Comparison of ENCODE assay signal across 18 cellular contexts in the genomic region with DNA sequence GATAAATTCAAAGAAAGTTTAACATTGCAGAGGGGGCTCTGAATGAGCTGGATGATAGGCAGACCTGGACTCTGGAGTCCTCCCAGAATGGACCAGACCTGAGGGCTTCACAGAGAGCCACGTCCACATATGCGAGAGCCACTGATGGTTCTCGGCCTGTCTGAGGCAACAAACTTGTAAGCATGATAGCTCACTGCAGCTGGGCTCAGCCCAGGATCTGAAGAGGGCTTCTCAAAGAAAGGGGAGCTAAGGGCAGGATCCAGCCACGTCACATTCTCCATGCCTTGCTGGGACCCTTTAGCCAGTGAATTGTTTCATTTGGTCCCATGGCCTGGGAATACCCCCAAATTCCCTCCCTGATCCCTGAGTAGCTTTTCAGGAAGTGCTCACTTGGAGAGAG.
DNase-seq lines count a peak whose midpoint lies in the region; ATAC-seq, FAIRE-seq and TF ChIP-seq lines count a peak whose summit lies in the region.
"Had no signal": no experiment of that assay in that cellular context is flagged by ENCODE, and none has a peak within 500 bp of the region (broad histone marks: within the 10 kb centered on the region; RNA-seq: fewer than 3 reads in every experiment).

No MANE protein-coding gene starts in this region.

- H4K20me1 ChIP-seq in OCI-LY1 (ENCODE audit: insufficient read depth, low read length) (no peaks in the 10 kb centered on the region), GM12878 (ENCODE audit: control insufficient read depth, insufficient read depth) (no peaks in the 10 kb centered on the region), HepG2 (ENCODE audit: insufficient read depth, low read length) (no peaks in the 10 kb centered on the region)

- SMC1A ChIA-PET in GM12878 (lab: Charles Lee; ENCODE audit: uncharacterized antibody, unreplicated experiment) = interaction anchor here (0.7 to 1.4 kb wide), 4 partner anchors 10 to 72 kb away, joined by 3 to 6 read pairs (median 3); no protein-coding TSS in a partner anchor

- CTCF ChIA-PET in activated CD4-positive, alpha-beta T cell treated with anti-CD3 and anti-CD28 coated beads, Interleukin-2, amount 10 ng/mL, durations not matched to agents 7 days and 5 days (lab: Charles Lee) = interaction anchor here (0.9 to 1.2 kb wide), 2 partner anchors 10 to 18 kb away, joined by 3 read pairs; no protein-coding TSS in a partner anchor
- CTCF ChIA-PET in GM12878 (lab: Yijun Ruan, JAX) (no interaction called here), HepG2 (lab: Yijun Ruan, JAX; ENCODE audit: low intra/inter-chr PET ratio, low total read pairs) (no interaction called here)

- no peaks in the 10 kb centered on the region for H3K9me3 Mint-ChIP-seq in activated CD4-positive, alpha-beta T cell treated with anti-CD3 and anti-CD28 coated beads, Interleukin-2, amount 10 ng/mL, durations not matched to agents 24 days and 14 days
- no peaks in the 10 kb centered on the region for H3K9me3 Mint-ChIP-seq in activated CD4-positive, alpha-beta T cell treated with anti-CD3 and anti-CD28 coated beads, Interleukin-2, amount 10 ng/mL, durations not matched to agents 7 days and 5 days
- peaks cover 18% of the 10 kb centered on the region for H3K9me3 Mint-ChIP-seq in nephron progenitor cell
- H3K9me3 Mint-ChIP-seq: CD4-positive, alpha-beta T cell had no signal

- H3K36me3 ChIP-seq in OCI-LY1 (ENCODE audit: insufficient read depth, low read length) (peaks cover 32% of the 10 kb centered on the region), GM12878 (ENCODE audit: control insufficient read depth in 2 of 2, insufficient read depth in 2 of 2, low read length in 1 of 2) (peaks cover 4 to 13% of the 10 kb centered on the region in 2 experiments), HepG2 (replicated peaks in 1 of 2; ENCODE audit: control insufficient read depth in 1 of 2, insufficient read depth in 2 of 2, low read length in 2 of 2) (peaks cover 0 to 10% of the 10 kb centered on the region in 2 experiments; a peak in 2 of 5 replicates)

- TF ChIP-seq RAD21 in GM12878 (IDR thresholded peaks at IDR 0.05; ENCODE audit: insufficient read depth, low read depth, low read length) (no peak), HepG2 (CRISPR knock-in tag; IDR thresholded peaks at IDR 0.05) (no peak)

- DNase-seq in activated CD4-positive, alpha-beta T cell treated with anti-CD3 and anti-CD28 coated beads, Interleukin-2, amount 10 ng/mL, durations not matched to agents 24 days and 14 days = peak; percentile 53
- no peak for DNase-seq in activated CD4-positive, alpha-beta T cell treated with anti-CD3 and anti-CD28 coated beads, Interleukin-2, amount 10 ng/mL, durations not matched to agents 7 days and 5 days
- DNase-seq in GM12878 (ENCODE audit: low read depth, low spot score) = no peak
- no peak for DNase-seq in urothelium cell line (ENCODE audit: low spot score)
- DNase-seq in nephron progenitor cell = no peak
- DNase-seq in HepG2 (ENCODE audit: low spot score) = no peak
- DNase-seq: AML-193; CD4-positive, alpha-beta T cell; DMS153; DMS79; GF-D8 had no signal

- FAIRE-seq in GM12878 (lab: Jason Lieb, UNC) (no peak), urothelium cell line (lab: Jason Lieb, UNC) (peak; percentile 63), HepG2 (lab: Jason Lieb, UNC) (no peak)
- FAIRE-seq: A549, H54 had no signal

- peak overlapping the region; percentile 41; the same call in 1 of the 2 replicates for H3K4me2 ChIP-seq in OCI-LY1 (ENCODE audit: low read length)
- no peak overlapping the region for H3K4me2 ChIP-seq in GM12878 (ENCODE audit: control insufficient read depth, insufficient read depth)
- no peak overlapping the region for H3K4me2 ChIP-seq in HepG2 (ENCODE audit: low read depth, low read length)
- H3K4me2 ChIP-seq: A549 had no signal

- TF ChIP-seq CTCF in OCI-LY1 (IDR thresholded peaks at IDR 0.05; ENCODE audit: low read length) (no peak), GM12878 (IDR thresholded peaks at IDR 0.05 in 2 of 3, conservative IDR thresholded peaks at IDR 0.05 in 1 of 3; ENCODE audit: control insufficient read depth in 2 of 3, extremely low read depth in 1 of 3, insufficient read depth in 1 of 3, low read depth in 3 of 3, low read length in 3 of 3) (no peak), nephron progenitor cell (IDR thresholded peaks at IDR 0.05) (no peak), HepG2 (CRISPR knock-in tag; IDR thresholded peaks at IDR 0.05) (no peak)

- H3K27me3 ChIP-seq in OCI-LY1 (ENCODE audit: insufficient read depth, low read length) = no peaks in the 10 kb centered on the region
- H3K27me3 ChIP-seq in GM12878 (replicated peaks in 1 of 2; ENCODE audit: control insufficient read depth in 2 of 2, insufficient read depth in 2 of 2, low read length in 1 of 2) = no peaks in the 10 kb centered on the region
- H3K27me3 ChIP-seq in HepG2 (ENCODE audit: control insufficient read depth in 1 of 2, insufficient read depth in 2 of 2, low read length in 2 of 2) = no peaks in the 10 kb centered on the region

- H2AFZ ChIP-seq in OCI-LY1 (ENCODE audit: low read length) (no peak overlapping the region), GM12878 (ENCODE audit: control insufficient read depth, low read depth, low read length) (no peak overlapping the region), HepG2 (ENCODE audit: low read length) (no peak overlapping the region)

- H3K27ac Mint-ChIP-seq in activated CD4-positive, alpha-beta T cell treated with anti-CD3 and anti-CD28 coated beads, Interleukin-2, amount 10 ng/mL, durations not matched to agents 24 days and 14 days = no peak overlapping the region
- no peak overlapping the region for H3K27ac Mint-ChIP-seq in activated CD4-positive, alpha-beta T cell treated with anti-CD3 and anti-CD28 coated beads, Interleukin-2, amount 10 ng/mL, durations not matched to agents 7 days and 5 days
- H3K27ac Mint-ChIP-seq in nephron progenitor cell = no peak overlapping the region
- H3K27ac Mint-ChIP-seq: CD4-positive, alpha-beta T cell had no signal

- intact Hi-C loops in activated CD4-positive, alpha-beta T cell treated with anti-CD3 and anti-CD28 coated beads, Interleukin-2, amount 10 ng/mL, durations not matched to agents 24 days and 14 days (cut with micrococcal nuclease) = no loop called here
- intact Hi-C loops in GM12878 (cut with micrococcal nuclease; ENCODE audit: unreplicated experiment) (no loop called here), HepG2 (cut with micrococcal nuclease; ENCODE audit: unreplicated experiment) (no loop called here)

- RAD21 ChIA-PET in GM12878 (lab: Charles Lee; ENCODE audit: unreplicated experiment) = no interaction called here

- ATAC-seq in GM12878 = no peak
- ATAC-seq in HG02981 (IDR thresholded peaks at IDR 0.05; ENCODE audit: unreplicated experiment) = no peak
- no peak for ATAC-seq in HepG2
- ATAC-seq: A549, HCT116 had no signal

- TF ChIP-seq EP300 in GM12878 (IDR thresholded peaks at IDR 0.05; ENCODE audit: borderline replicate concordance in 1 of 2, control insufficient read depth in 1 of 2, low read depth in 2 of 2, low read length in 2 of 2) = no peak
- TF ChIP-seq EP300 in HepG2 (IDR thresholded peaks at IDR 0.05; ENCODE audit: low read depth in 2 of 2, low read length in 2 of 2) = no peak
- TF ChIP-seq EP300 in HepG2 (CRISPR knock-in tag; IDR thresholded peaks at IDR 0.05; ENCODE audit: borderline replicate concordance) = no peak

- no peak overlapping the region for H3K4me3 Mint-ChIP-seq in activated CD4-positive, alpha-beta T cell treated with anti-CD3 and anti-CD28 coated beads, Interleukin-2, amount 10 ng/mL, durations not matched to agents 24 days and 14 days
- no peak overlapping the region for H3K4me3 Mint-ChIP-seq in activated CD4-positive, alpha-beta T cell treated with anti-CD3 and anti-CD28 coated beads, Interleukin-2, amount 10 ng/mL, durations not matched to agents 7 days and 5 days
- H3K4me3 Mint-ChIP-seq in nephron progenitor cell = no peak overlapping the region
- H3K4me3 Mint-ChIP-seq: CD4-positive, alpha-beta T cell had no signal

- peaks cover 3% of the 10 kb centered on the region for H3K4me1 Mint-ChIP-seq in activated CD4-positive, alpha-beta T cell treated with anti-CD3 and anti-CD28 coated beads, Interleukin-2, amount 10 ng/mL, durations not matched to agents 24 days and 14 days
- no peaks in the 10 kb centered on the region for H3K4me1 Mint-ChIP-seq in activated CD4-positive, alpha-beta T cell treated with anti-CD3 and anti-CD28 coated beads, Interleukin-2, amount 10 ng/mL, durations not matched to agents 7 days and 5 days
- peaks cover 11% of the 10 kb centered on the region for H3K4me1 Mint-ChIP-seq in nephron progenitor cell

- H3K4me3 ChIP-seq in OCI-LY1 (ENCODE audit: low read depth, low read length, poor library complexity, severe bottlenecking) = no peak overlapping the region
- H3K4me3 ChIP-seq in GM12878 = no peak overlapping the region
- H3K4me3 ChIP-seq in HepG2 (replicated peaks in 1 of 3; ENCODE audit: insufficient read depth in 1 of 3, low read depth in 2 of 3, low read length in 3 of 3) = no peak overlapping the region
- H3K4me3 ChIP-seq: A549 had no signal

- H3F3A ChIP-seq in OCI-LY1 (ENCODE audit: insufficient read depth, low read length) = peaks cover 27% of the 10 kb centered on the region

- H3K27ac ChIP-seq in OCI-LY1 (ENCODE audit: low read depth, low read length, poor library complexity, severe bottlenecking) (peak overlapping the region; percentile 100), GM12878 (ENCODE audit: control insufficient read depth, insufficient read depth) (peak overlapping the region; percentile 73), HepG2 (ENCODE audit: extremely low read length, insufficient read depth, low read length) (no peak overlapping the region)
- H3K27ac ChIP-seq: 22Rv1, A549, C4-2B had no signal

- TF ChIP-seq POLR2A in GM12878 (IDR thresholded peaks at IDR 0.05; ENCODE audit: low read depth, low read length) (no peak), HepG2 (IDR thresholded peaks at IDR 0.05; ENCODE audit: insufficient read depth in 1 of 2, low read depth in 2 of 2, low read length in 2 of 2) (no peak)

- BruUV-seq in GM12878 (replicated peaks; lab: Mats Ljungman, UMichigan) (no TSS peak), HepG2 (replicated peaks; lab: Mats Ljungman, UMichigan) (no TSS peak)

- H3K9me2 ChIP-seq in OCI-LY1 (ENCODE audit: low read depth, low read length) = no peaks in the 10 kb centered on the region

- in situ Hi-C loops in GM12878 (cut with MboI) = no loop called here
- in situ Hi-C loops in HepG2 (cut with HindIII; ENCODE audit: extremely low pct_ligation_motif_present, low pct_unique_long_range_greater_than_20kb) = no loop called here

- POLR2A ChIA-PET in activated CD4-positive, alpha-beta T cell treated with anti-CD3 and anti-CD28 coated beads, Interleukin-2, amount 10 ng/mL, durations not matched to agents 7 days and 5 days (lab: Charles Lee) = no interaction called here
- POLR2A ChIA-PET in GM12878 (lab: Charles Lee) (interaction anchor here (0.7 to 1.1 kb wide), 2 partner anchors 87 to 106 kb away, joined by 3 read pairs; no protein-coding TSS in a partner anchor), HepG2 (lab: Yijun Ruan, JAX) (no interaction called here)

- peaks cover 12% of the 10 kb centered on the region for H3K36me3 Mint-ChIP-seq in activated CD4-positive, alpha-beta T cell treated with anti-CD3 and anti-CD28 coated beads, Interleukin-2, amount 10 ng/mL, durations not matched to agents 24 days and 14 days (ENCODE audit: low read depth)
- H3K36me3 Mint-ChIP-seq in activated CD4-positive, alpha-beta T cell treated with anti-CD3 and anti-CD28 coated beads, Interleukin-2, amount 10 ng/mL, durations not matched to agents 7 days and 5 days (ENCODE audit: low read depth) = peaks cover 13% of the 10 kb centered on the region
- H3K36me3 Mint-ChIP-seq in nephron progenitor cell (ENCODE audit: low read depth) = peaks cover 82% of the 10 kb centered on the region

- WGBS in GM12878 (ENCODE audit: insufficient coverage, insufficient replicate concordance, low lambda C conversion rate, missing lambda C conversion rate) = 100% methylated on average over 3 of the region's 4 CpGs
- WGBS in HepG2 (ENCODE audit: low lambda C conversion rate) = 96% methylated on average over 3 of the region's 4 CpGs

- H3K27me3 Mint-ChIP-seq in activated CD4-positive, alpha-beta T cell treated with anti-CD3 and anti-CD28 coated beads, Interleukin-2, amount 10 ng/mL, durations not matched to agents 24 days and 14 days = no peaks in the 10 kb centered on the region
- no peaks in the 10 kb centered on the region for H3K27me3 Mint-ChIP-seq in activated CD4-positive, alpha-beta T cell treated with anti-CD3 and anti-CD28 coated beads, Interleukin-2, amount 10 ng/mL, durations not matched to agents 7 days and 5 days
- H3K27me3 Mint-ChIP-seq in nephron progenitor cell (ENCODE audit: low read depth, poor library complexity) = peaks cover 2% of the 10 kb centered on the region
- H3K27me3 Mint-ChIP-seq: CD4-positive, alpha-beta T cell had no signal

- H3K9ac ChIP-seq in OCI-LY1 (ENCODE audit: low read length) (peak overlapping the region; percentile 58), GM12878 (ENCODE audit: control insufficient read depth, insufficient read depth, low read length) (no peak overlapping the region), HepG2 (ENCODE audit: insufficient read depth, low read depth, low read length) (no peak overlapping the region)

- no peaks in the 10 kb centered on the region for H3K9me3 ChIP-seq in OCI-LY1 (ENCODE audit: low read length)
- no peaks in the 10 kb centered on the region; the same call in 2 of the 3 replicates for H3K9me3 ChIP-seq in GM12878 (replicated peaks; ENCODE audit: control insufficient read depth, insufficient read depth, low read length)
- no peaks in the 10 kb centered on the region for H3K9me3 ChIP-seq in HepG2 (ENCODE audit: low read length)

- H3K4me1 ChIP-seq in OCI-LY1 (ENCODE audit: insufficient read depth, low read length, severe bottlenecking) = peaks cover 99% of the 10 kb centered on the region
- H3K4me1 ChIP-seq in GM12878 (ENCODE audit: control insufficient read depth, insufficient read depth, low read length) = peaks cover 58% of the 10 kb centered on the region
- H3K4me1 ChIP-seq in HepG2 (ENCODE audit: insufficient read depth, low read length) = no peaks in the 10 kb centered on the region

- H3K79me2 ChIP-seq in OCI-LY1 (ENCODE audit: insufficient read depth, low read length) = peaks cover 10% of the 10 kb centered on the region; the same call in 1 of the 2 replicates
- H3K79me2 ChIP-seq in GM12878 (ENCODE audit: control insufficient read depth, insufficient read depth, low read length) = peaks cover 28% of the 10 kb centered on the region
- no peaks in the 10 kb centered on the region for H3K79me2 ChIP-seq in HepG2 (ENCODE audit: insufficient read depth, low read length)
